1 cellular context compared by ENCODE assay signal in the genomic region with DNA sequence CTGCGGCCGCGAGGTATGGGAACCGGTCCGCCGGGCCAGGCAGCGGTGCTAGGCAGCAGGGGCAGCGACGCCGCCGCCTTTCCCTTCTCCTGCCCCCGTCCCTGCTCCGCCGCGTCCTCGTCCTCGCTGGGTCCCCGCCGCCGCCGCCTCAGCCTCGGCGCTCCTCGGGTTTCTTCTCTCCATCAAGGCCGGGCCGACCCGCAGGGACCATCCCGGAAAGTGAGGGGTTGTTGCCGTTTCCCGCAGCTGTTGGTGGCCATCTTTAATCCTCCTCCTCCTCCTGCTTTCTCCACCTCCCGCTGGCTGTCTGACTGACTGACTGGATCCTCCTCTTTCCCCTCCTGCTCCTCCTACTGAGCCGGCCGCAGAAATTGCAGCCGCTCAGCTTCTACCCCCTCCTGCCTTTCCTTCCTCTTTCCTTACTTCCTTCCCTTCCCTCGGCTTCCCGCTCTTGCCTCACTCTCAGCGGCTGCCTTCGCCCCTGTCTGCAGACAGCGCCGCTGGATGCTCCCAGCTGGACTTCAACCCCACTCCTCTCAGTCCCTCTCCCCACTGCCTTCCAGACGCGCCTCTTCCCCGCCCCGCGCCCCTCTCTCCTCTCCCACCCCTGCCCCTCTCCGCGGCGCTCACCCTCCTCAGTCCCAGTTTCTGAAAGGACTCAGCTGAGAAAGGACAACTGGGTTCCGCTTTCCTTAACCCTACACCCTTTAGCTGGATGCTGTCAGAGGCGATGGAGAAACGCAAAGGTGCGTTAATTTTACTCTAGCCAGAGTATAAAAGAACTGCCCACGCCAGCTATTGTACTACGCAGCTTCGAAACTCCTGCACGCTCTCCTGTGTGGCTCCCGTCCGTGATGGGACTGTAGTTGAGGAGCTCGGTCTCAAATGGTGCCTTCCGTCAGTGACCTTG.
A peak's percentile ranks its signal among the peaks of the same experiment; 100 is the strongest.
TF ChIP-seq lines count a peak whose summit lies in the region.

A gene with protein sequence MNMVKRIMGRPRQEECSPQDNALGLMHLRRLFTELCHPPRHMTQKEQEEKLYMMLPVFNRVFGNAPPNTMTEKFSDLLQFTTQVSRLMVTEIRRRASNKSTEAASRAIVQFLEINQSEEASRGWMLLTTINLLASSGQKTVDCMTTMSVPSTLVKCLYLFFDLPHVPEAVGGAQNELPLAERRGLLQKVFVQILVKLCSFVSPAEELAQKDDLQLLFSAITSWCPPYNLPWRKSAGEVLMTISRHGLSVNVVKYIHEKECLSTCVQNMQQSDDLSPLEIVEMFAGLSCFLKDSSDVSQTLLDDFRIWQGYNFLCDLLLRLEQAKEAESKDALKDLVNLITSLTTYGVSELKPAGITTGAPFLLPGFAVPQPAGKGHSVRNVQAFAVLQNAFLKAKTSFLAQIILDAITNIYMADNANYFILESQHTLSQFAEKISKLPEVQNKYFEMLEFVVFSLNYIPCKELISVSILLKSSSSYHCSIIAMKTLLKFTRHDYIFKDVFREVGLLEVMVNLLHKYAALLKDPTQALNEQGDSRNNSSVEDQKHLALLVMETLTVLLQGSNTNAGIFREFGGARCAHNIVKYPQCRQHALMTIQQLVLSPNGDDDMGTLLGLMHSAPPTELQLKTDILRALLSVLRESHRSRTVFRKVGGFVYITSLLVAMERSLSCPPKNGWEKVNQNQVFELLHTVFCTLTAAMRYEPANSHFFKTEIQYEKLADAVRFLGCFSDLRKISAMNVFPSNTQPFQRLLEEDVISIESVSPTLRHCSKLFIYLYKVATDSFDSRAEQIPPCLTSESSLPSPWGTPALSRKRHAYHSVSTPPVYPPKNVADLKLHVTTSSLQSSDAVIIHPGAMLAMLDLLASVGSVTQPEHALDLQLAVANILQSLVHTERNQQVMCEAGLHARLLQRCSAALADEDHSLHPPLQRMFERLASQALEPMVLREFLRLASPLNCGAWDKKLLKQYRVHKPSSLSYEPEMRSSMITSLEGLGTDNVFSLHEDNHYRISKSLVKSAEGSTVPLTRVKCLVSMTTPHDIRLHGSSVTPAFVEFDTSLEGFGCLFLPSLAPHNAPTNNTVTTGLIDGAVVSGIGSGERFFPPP (N-terminal part only) (minus strand): TSS at position 309 of the 910 bp plus-strand sequence. CDS start 106,099 bp downstream, outside the sequence.

TF ChIP-seq in HepG2, 621 proteins besides CTCF, POLR2A, EP300 and RAD21 (continued from another document and continues in another):
- TF ChIP-seq, protein P1, sequence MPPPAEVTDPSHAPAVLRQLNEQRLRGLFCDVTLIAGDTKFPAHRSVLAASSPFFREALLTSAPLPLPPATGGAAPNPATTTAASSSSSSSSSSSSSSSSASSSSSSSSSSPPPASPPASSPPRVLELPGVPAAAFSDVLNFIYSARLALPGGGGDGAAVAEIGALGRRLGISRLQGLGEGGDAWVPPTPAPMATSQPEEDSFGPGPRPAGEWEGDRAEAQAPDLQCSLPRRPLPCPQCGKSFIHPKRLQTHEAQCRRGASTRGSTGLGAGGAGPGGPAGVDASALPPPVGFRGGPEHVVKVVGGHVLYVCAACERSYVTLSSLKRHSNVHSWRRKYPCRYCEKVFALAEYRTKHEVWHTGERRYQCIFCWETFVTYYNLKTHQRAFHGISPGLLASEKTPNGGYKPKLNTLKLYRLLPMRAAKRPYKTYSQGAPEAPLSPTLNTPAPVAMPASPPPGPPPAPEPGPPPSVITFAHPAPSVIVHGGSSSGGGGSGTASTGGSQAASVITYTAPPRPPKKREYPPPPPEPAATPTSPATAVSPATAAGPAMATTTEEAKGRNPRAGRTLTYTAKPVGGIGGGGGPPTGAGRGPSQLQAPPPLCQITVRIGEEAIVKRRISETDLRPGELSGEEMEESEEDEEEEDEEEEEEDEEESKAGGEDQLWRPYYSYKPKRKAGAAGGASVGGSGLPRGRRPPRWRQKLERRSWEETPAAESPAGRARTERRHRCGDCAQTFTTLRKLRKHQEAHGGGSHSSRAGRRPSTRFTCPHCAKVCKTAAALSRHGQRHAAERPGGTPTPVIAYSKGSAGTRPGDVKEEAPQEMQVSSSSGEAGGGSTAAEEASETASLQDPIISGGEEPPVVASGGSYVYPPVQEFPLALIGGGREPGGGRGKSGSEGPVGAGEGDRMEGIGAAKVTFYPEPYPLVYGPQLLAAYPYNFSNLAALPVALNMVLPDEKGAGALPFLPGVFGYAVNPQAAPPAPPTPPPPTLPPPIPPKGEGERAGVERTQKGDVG (CRISPR knock-in tag; IDR thresholded peaks at IDR 0.05; ENCODE audit: borderline replicate concordance) = no peak
- TF ChIP-seq GATAD2A (CRISPR knock-in tag; IDR thresholded peaks at IDR 0.05) = no peak
- no peak for TF ChIP-seq ZNF253 (CRISPR knock-in tag; IDR thresholded peaks at IDR 0.05; ENCODE audit: borderline replicate concordance)
- no peak for TF ChIP-seq ZNF530 (CRISPR knock-in tag; IDR thresholded peaks at IDR 0.05; ENCODE audit: low read depth)
- no peak for TF ChIP-seq ZNF136 (CRISPR knock-in tag; IDR thresholded peaks at IDR 0.05; ENCODE audit: low read depth)
- no peak for TF ChIP-seq HOXD1 (CRISPR knock-in tag; IDR thresholded peaks at IDR 0.05)
- TF ChIP-seq FOXA1 (IDR thresholded peaks at IDR 0.05) = no peak
- TF ChIP-seq FOXA1 (CRISPR knock-in tag; IDR thresholded peaks at IDR 0.05) = no peak; the same call in 1 of the 2 replicates
- no peak for TF ChIP-seq HHEX (CRISPR knock-in tag; IDR thresholded peaks at IDR 0.05)
- TF ChIP-seq, protein P2, sequence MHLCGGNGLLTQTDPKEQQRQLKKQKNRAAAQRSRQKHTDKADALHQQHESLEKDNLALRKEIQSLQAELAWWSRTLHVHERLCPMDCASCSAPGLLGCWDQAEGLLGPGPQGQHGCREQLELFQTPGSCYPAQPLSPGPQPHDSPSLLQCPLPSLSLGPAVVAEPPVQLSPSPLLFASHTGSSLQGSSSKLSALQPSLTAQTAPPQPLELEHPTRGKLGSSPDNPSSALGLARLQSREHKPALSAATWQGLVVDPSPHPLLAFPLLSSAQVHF (CRISPR knock-in tag; IDR thresholded peaks at IDR 0.05) = no peak
- TF ChIP-seq KLF6 (CRISPR knock-in tag; IDR thresholded peaks at IDR 0.05) = 0 out of 2 replicates have a peak, but pooled peaks have one; percentile 44
- TF ChIP-seq, protein P3, sequence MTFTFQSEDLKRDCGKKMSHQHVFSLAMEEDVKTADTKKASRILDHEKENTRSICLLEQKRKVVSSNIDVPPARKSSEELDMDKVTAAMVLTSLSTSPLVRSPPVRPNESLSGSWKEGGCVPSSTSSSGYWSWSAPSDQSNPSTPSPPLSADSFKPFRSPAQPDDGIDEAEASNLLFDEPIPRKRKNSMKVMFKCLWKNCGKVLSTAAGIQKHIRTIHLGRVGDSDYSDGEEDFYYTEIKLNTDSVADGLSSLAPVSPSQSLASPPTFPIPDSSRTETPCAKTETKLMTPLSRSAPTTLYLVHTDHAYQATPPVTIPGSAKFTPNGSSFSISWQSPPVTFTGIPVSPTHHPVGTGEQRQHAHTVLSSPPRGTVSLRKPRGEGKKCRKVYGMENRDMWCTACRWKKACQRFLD (CRISPR knock-in tag; IDR thresholded peaks at IDR 0.05; ENCODE audit: borderline replicate concordance) = no peak
- TF ChIP-seq IKZF4 (CRISPR knock-in tag; IDR thresholded peaks at IDR 0.05; ENCODE audit: borderline replicate concordance, low read depth, not compliant biosample characterization) = no peak
- TF ChIP-seq ZNF746 (CRISPR knock-in tag; IDR thresholded peaks at IDR 0.05) = peak; percentile 49; the same call in 1 of the 2 replicates
- no peak for TF ChIP-seq TMF1 (CRISPR knock-in tag; IDR thresholded peaks at IDR 0.05; ENCODE audit: low read depth)
- TF ChIP-seq ZNF572 (CRISPR knock-in tag; IDR thresholded peaks at IDR 0.05) = no peak
- TF ChIP-seq KDM5B (CRISPR knock-in tag; IDR thresholded peaks at IDR 0.05; ENCODE audit: borderline replicate concordance) = peak; percentile 29; the same call in 1 of the 2 replicates
- no peak for TF ChIP-seq KDM4B (CRISPR knock-in tag; IDR thresholded peaks at IDR 0.05)
- no peak for TF ChIP-seq ZNF337 (CRISPR knock-in tag; IDR thresholded peaks at IDR 0.05; ENCODE audit: borderline replicate concordance, low read depth)
- TF ChIP-seq, protein P4, sequence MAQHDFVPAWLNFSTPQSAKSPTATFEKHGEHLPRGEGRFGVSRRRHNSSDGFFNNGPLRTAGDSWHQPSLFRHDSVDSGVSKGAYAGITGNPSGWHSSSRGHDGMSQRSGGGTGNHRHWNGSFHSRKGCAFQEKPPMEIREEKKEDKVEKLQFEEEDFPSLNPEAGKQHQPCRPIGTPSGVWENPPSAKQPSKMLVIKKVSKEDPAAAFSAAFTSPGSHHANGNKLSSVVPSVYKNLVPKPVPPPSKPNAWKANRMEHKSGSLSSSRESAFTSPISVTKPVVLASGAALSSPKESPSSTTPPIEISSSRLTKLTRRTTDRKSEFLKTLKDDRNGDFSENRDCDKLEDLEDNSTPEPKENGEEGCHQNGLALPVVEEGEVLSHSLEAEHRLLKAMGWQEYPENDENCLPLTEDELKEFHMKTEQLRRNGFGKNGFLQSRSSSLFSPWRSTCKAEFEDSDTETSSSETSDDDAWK (CRISPR knock-in tag; IDR thresholded peaks at IDR 0.05) = no peak
- no peak for TF ChIP-seq FOXA3 (CRISPR knock-in tag; IDR thresholded peaks at IDR 0.05)
- no peak for TF ChIP-seq ZNF550 (CRISPR knock-in tag; IDR thresholded peaks at IDR 0.05; ENCODE audit: borderline replicate concordance)
- TF ChIP-seq ZNF350 (CRISPR knock-in tag; IDR thresholded peaks at IDR 0.05; ENCODE audit: borderline replicate concordance, low read depth) = 0 out of 2 replicates have a peak, but pooled peaks have one; percentile 19
- TF ChIP-seq MXD4 (CRISPR knock-in tag; IDR thresholded peaks at IDR 0.05) = peak; percentile 54; the same call in 1 of the 2 replicates
- no peak for TF ChIP-seq ATM (IDR thresholded peaks at IDR 0.05; ENCODE audit: borderline replicate concordance)
- TF ChIP-seq, protein P5, sequence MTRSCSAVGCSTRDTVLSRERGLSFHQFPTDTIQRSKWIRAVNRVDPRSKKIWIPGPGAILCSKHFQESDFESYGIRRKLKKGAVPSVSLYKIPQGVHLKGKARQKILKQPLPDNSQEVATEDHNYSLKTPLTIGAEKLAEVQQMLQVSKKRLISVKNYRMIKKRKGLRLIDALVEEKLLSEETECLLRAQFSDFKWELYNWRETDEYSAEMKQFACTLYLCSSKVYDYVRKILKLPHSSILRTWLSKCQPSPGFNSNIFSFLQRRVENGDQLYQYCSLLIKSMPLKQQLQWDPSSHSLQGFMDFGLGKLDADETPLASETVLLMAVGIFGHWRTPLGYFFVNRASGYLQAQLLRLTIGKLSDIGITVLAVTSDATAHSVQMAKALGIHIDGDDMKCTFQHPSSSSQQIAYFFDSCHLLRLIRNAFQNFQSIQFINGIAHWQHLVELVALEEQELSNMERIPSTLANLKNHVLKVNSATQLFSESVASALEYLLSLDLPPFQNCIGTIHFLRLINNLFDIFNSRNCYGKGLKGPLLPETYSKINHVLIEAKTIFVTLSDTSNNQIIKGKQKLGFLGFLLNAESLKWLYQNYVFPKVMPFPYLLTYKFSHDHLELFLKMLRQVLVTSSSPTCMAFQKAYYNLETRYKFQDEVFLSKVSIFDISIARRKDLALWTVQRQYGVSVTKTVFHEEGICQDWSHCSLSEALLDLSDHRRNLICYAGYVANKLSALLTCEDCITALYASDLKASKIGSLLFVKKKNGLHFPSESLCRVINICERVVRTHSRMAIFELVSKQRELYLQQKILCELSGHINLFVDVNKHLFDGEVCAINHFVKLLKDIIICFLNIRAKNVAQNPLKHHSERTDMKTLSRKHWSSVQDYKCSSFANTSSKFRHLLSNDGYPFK (CRISPR knock-in tag; IDR thresholded peaks at IDR 0.05; ENCODE audit: borderline replicate concordance) = peak; percentile 35; the same call in 1 of the 2 replicates
- TF ChIP-seq, protein P6, sequence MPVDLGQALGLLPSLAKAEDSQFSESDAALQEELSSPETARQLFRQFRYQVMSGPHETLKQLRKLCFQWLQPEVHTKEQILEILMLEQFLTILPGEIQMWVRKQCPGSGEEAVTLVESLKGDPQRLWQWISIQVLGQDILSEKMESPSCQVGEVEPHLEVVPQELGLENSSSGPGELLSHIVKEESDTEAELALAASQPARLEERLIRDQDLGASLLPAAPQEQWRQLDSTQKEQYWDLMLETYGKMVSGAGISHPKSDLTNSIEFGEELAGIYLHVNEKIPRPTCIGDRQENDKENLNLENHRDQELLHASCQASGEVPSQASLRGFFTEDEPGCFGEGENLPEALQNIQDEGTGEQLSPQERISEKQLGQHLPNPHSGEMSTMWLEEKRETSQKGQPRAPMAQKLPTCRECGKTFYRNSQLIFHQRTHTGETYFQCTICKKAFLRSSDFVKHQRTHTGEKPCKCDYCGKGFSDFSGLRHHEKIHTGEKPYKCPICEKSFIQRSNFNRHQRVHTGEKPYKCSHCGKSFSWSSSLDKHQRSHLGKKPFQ (CRISPR knock-in tag; IDR thresholded peaks at IDR 0.05; ENCODE audit: insufficient replicate concordance) = no peak
- no peak for TF ChIP-seq ZNF296 (CRISPR knock-in tag; conservative IDR thresholded peaks at IDR 0.05)
- no peak for TF ChIP-seq ZNF790 (CRISPR knock-in tag; IDR thresholded peaks at IDR 0.05; ENCODE audit: borderline replicate concordance)
- peak; percentile 52; the same call in 1 of the 2 replicates for TF ChIP-seq HDAC2 (CRISPR knock-in tag; IDR thresholded peaks at IDR 0.05)
- TF ChIP-seq SP2 (CRISPR knock-in tag; IDR thresholded peaks at IDR 0.05) = no peak
- TF ChIP-seq NR2C2 (CRISPR knock-in tag; IDR thresholded peaks at IDR 0.05; ENCODE audit: borderline replicate concordance) = no peak
- TF ChIP-seq RFX5 (IDR thresholded peaks at IDR 0.05; ENCODE audit: low read depth, low read length) = no peak
- 0 out of 2 replicates have a peak, but pooled peaks have one; percentile 29 for TF ChIP-seq TBX2 (CRISPR knock-in tag; IDR thresholded peaks at IDR 0.05; ENCODE audit: borderline replicate concordance)
- TF ChIP-seq, protein P7, sequence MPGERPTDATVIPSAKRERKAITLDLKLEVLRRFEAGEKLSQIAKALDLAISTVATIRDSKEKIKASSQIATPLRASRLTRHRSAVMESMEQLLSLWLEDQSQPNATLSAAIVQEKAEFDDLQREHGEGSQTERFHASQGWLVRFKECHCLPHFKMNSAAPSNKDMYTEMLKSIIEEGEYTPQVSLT (CRISPR knock-in tag; IDR thresholded peaks at IDR 0.05; ENCODE audit: borderline replicate concordance, low read depth) = no peak
- TF ChIP-seq ZFYVE20 (CRISPR knock-in tag; IDR thresholded peaks at IDR 0.05; ENCODE audit: borderline replicate concordance, low read depth) = no peak
- TF ChIP-seq, protein P8, sequence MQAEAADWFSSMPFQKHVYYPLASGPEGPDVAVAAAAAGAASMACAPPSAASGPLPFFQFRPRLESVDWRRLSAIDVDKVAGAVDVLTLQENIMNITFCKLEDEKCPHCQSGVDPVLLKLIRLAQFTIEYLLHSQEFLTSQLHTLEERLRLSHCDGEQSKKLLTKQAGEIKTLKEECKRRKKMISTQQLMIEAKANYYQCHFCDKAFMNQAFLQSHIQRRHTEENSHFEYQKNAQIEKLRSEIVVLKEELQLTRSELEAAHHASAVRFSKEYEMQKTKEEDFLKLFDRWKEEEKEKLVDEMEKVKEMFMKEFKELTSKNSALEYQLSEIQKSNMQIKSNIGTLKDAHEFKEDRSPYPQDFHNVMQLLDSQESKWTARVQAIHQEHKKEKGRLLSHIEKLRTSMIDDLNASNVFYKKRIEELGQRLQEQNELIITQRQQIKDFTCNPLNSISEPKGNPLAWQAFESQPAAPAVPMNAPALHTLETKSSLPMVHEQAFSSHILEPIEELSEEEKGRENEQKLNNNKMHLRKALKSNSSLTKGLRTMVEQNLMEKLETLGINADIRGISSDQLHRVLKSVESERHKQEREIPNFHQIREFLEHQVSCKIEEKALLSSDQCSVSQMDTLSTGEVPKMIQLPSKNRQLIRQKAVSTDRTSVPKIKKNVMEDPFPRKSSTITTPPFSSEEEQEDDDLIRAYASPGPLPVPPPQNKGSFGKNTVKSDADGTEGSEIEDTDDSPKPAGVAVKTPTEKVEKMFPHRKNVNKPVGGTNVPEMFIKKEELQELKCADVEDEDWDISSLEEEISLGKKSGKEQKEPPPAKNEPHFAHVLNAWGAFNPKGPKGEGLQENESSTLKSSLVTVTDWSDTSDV (CRISPR knock-in tag; IDR thresholded peaks at IDR 0.05) = no peak
- peak; percentile 87 for TF ChIP-seq YY1 (IDR thresholded peaks at IDR 0.05; ENCODE audit: insufficient read depth, insufficient replicate concordance, low read depth, low read length)
